7 cellular contexts compared by ENCODE assay signal in the genomic region with DNA sequence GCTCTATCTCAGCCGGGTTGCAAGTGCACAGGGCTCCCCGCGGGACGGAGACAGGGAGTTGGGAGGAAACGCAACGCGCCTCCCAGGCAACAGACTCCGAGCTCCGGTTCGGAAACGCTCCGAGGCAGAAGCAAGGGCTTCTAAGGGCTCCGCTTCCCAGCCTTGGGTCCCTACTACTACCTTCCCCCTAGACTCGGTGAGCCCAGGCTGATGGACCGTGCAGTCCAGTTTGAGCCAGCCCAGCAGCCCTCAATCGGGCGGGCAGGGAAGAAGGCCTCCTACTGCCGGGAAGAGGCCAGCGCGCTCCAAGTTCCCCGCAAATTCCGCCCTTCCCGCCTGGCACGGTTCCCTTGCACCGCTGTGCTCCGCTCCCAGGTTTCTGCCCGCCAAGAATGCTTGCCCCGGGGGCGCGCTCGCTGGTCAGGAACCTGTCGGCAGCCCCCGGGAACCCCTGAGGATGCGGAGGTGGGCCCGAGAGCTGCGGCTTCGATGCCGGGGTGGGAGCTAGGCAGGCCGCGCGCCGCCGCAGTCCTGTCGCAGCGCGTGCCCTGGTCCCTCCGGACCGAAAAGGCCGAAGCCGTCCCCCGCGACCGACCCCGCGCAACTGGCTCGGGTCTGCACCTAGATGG. TPM values are rescaled to one million over a fixed set of nuclear protein-coding genes. Genes with fewer than 3 reads are reported as not detected.
DNase-seq lines count a peak whose midpoint lies in the region; ATAC-seq, FAIRE-seq and TF ChIP-seq lines count a peak whose summit lies in the region.

No MANE protein-coding gene starts in this region.

- FAIRE-seq in GM12891 (lab: Jason Lieb, UNC), result peak; percentile 5

- TF ChIP-seq POLR2A in GM12891 (IDR thresholded peaks at IDR 0.05; ENCODE audit: low read depth, low read length), result no peak

- H3K9me3 ChIP-seq in mononuclear cell (ENCODE audit: low read depth, low read length), result peaks cover 6% of the 10 kb centered on the region

- DNase-seq in GM12891 (ENCODE audit: insufficient read length, low spot score), result peak; percentile 57
- peak; percentile 52 for DNase-seq in M059J (ENCODE audit: low read depth)
- peak; percentile 14 for DNase-seq in activated T-cell treated with anti-CD3 and anti-CD28 coated beads for 24 hours (ENCODE audit: low read depth)
- peak; percentile 55 for DNase-seq in stimulated activated naive CD8-positive, alpha-beta T cell treated with anti-CD3 and anti-CD28 coated beads, Interleukin-15, Interleukin-2, amounts not matched to agents 100 U/mL and 50 U/mL, for 24 hours

- H3K27me3 ChIP-seq in mononuclear cell (ENCODE audit: insufficient read depth, low read length), result no peaks in the 10 kb centered on the region

- ATAC-seq in GM21825 (IDR thresholded peaks at IDR 0.05; ENCODE audit: unreplicated experiment) (peak; percentile 42), esophagus mucosa (peak; percentile 53)
- ATAC-seq in stimulated activated naive CD8-positive, alpha-beta T cell treated with anti-CD3 and anti-CD28 coated beads, Interleukin-15, Interleukin-2, amounts not matched to agents 100 U/mL and 50 U/mL, for 24 hours, result peak; percentile 57

- H3K4me1 ChIP-seq in mononuclear cell (ENCODE audit: insufficient read depth, low read length), result peaks cover 15% of the 10 kb centered on the region

- H3K4me3 ChIP-seq in mononuclear cell (ENCODE audit: low read length), result peak overlapping the region; percentile 68

TF ChIP-seq in GM12891, 5 proteins besides CTCF, POLR2A, EP300 and RAD21:
- TF ChIP-seq TAF1 (IDR thresholded peaks at IDR 0.05; ENCODE audit: low read depth, low read length), result no peak
- TF ChIP-seq POU2F2 (IDR thresholded peaks at IDR 0.05; ENCODE audit: low read depth, low read length), result no peak
- TF ChIP-seq POLR2AphosphoS5 (IDR thresholded peaks at IDR 0.05; ENCODE audit: low read depth, low read length), result no peak
- TF ChIP-seq SPI1 (IDR thresholded peaks at IDR 0.05; ENCODE audit: low read depth, low read length), result no peak
- no peak for TF ChIP-seq PAX5 (IDR thresholded peaks at IDR 0.05; ENCODE audit: insufficient read depth, low read length, severe bottlenecking)
TF ChIP-seq in GM12891: peak in this region for 0.

RNA-seq across cellular contexts. Expression of gene TRANK1, which starts 0.7 kb away (rescaled TPM):
- 3.1 TPM for polyA plus RNA-seq in GM12891 (2012; ENCODE audit: low read depth, missing spikeins)
- 41.8 and 49.2 TPM in 2 replicates for total RNA-seq in M059J (2014; rRNA removed; shearing (Covaris generic))
- total RNA-seq in esophagus mucosa (4.3 TPM), mononuclear cell (42.4 TPM)

RNA-seq across cellular contexts. Expression of gene EPM2AIP1, which starts 48.8 kb away (rescaled TPM):
- polyA plus RNA-seq in GM12891 (2012; ENCODE audit: low read depth, missing spikeins), result 13.5 TPM
- total RNA-seq in M059J (2014; rRNA removed; shearing (Covaris generic)), result 5.1 and 8.1 TPM in 2 replicates
- 8.5 TPM for total RNA-seq in esophagus mucosa
- total RNA-seq in mononuclear cell, result 42.5 TPM

RNA-seq across cellular contexts. Expression of gene MLH1, which starts 49.2 kb away (rescaled TPM):
- polyA plus RNA-seq in GM12891 (2012; ENCODE audit: low read depth, missing spikeins), result 42.0 TPM
- 32.3 and 48.8 TPM in 2 replicates for total RNA-seq in M059J (2014; rRNA removed; shearing (Covaris generic))
- total RNA-seq in esophagus mucosa (17.0 TPM), mononuclear cell (41.5 TPM)

Comparison
In these comparisons a context has a peak if more than half of its experiments do, and no peak if none do; other contexts are left out.
1. Peak in every context shown above with its lines: DNase-seq, ATAC-seq and H3K4me3 ChIP-seq.